12 cellular contexts compared by ENCODE assay signal in genomic region chr11:8309862-8310261, GRCh38. TPM values are rescaled to one million over a fixed set of nuclear protein-coding genes. Genes with fewer than 3 reads are reported as not detected.
A peak's percentile ranks its signal among the peaks of the same experiment; 100 is the strongest.
DNase-seq lines count a peak whose midpoint lies in the region; ATAC-seq, FAIRE-seq and TF ChIP-seq lines count a peak whose summit lies in the region.
"Had no signal": no experiment of that assay in that cellular context is flagged by ENCODE, and none has a peak within 500 bp of the region (broad histone marks: within the 10 kb centered on the region; RNA-seq: fewer than 3 reads in every experiment).

No MANE protein-coding gene starts in this region.

- no peak overlapping the region for H3K4me3 Mint-ChIP-seq in nephron
- H3K4me3 Mint-ChIP-seq: activated T-cell treated with anti-CD3 and anti-CD28 coated beads, Interleukin-2, amount 50 U/mL, for 24 hours; natural killer cell had no signal

- no peaks in the 10 kb centered on the region for H3K9me3 ChIP-seq in vagina

- no peak overlapping the region for H3K4me3 ChIP-seq in LNCaP clone FGC (ENCODE audit: low read depth, low read length)
- no peak overlapping the region for H3K4me3 ChIP-seq in vagina

- ATAC-seq in GM19397 (IDR thresholded peaks at IDR 0.05; ENCODE audit: unreplicated experiment): no peak
- ATAC-seq: natural killer cell had no signal

- H3K9me3 Mint-ChIP-seq in nephron: peaks cover 2% of the 10 kb centered on the region

- DNase-seq in DMS53 treated with DMSO at 0.1 percent for 48 hours (lab: John Stamatoyannopoulos, UW; ENCODE audit: unreplicated experiment) (peak; percentile 35), LNCaP clone FGC (ENCODE audit: low read depth) (no peak), SW480 (ENCODE audit: low spot score) (peak; percentile 12), vagina (ENCODE audit: extremely low spot score in 2 of 2) (no peak), urothelium cell line (ENCODE audit: low spot score) (no peak)
- DNase-seq: activated T-cell treated with anti-CD3 and anti-CD28 coated beads, Interleukin-2, amount 50 U/mL, for 24 hours; natural killer cell; RPMI8226 had no signal

- no peaks in the 10 kb centered on the region for H3K36me3 Mint-ChIP-seq in nephron (ENCODE audit: low read depth)
- H3K36me3 Mint-ChIP-seq: natural killer cell had no signal

- peak; percentile 69 for TF ChIP-seq CTCF in LNCaP clone FGC (IDR thresholded peaks at IDR 0.05; ENCODE audit: control insufficient read depth, extremely low read depth, insufficient read depth)
- TF ChIP-seq CTCF in nephron (IDR thresholded peaks at IDR 0.05; ENCODE audit: unreplicated experiment in 3 of 3): peak in 2 of 3 experiments; percentile 16 to 24
- TF ChIP-seq CTCF in vagina (IDR thresholded peaks at IDR 0.05): no peak

- no peaks in the 10 kb centered on the region for H3K4me1 ChIP-seq in vagina

- no peaks in the 10 kb centered on the region for H3K36me3 ChIP-seq in vagina

- no peak for FAIRE-seq in urothelium cell line (lab: Jason Lieb, UNC)
- FAIRE-seq: astrocyte, endometrium had no signal

- no peaks in the 10 kb centered on the region for H3K27me3 ChIP-seq in vagina

- TF ChIP-seq POLR2A in vagina (IDR thresholded peaks at IDR 0.05): no peak

- H3K4me1 Mint-ChIP-seq in nephron: no peaks in the 10 kb centered on the region
- H3K4me1 Mint-ChIP-seq: natural killer cell had no signal

- H3K27ac Mint-ChIP-seq in nephron: no peak overlapping the region
- H3K27ac Mint-ChIP-seq: activated T-cell treated with anti-CD3 and anti-CD28 coated beads, Interleukin-2, amount 50 U/mL, for 24 hours; natural killer cell had no signal

- intact Hi-C loops in vagina (cut with DNase I): no loop called here

- H3K27ac ChIP-seq in vagina: no peak overlapping the region

- H3K27me3 Mint-ChIP-seq in nephron (ENCODE audit: low read depth): peaks cover 28% of the 10 kb centered on the region
- H3K27me3 Mint-ChIP-seq: activated T-cell treated with anti-CD3 and anti-CD28 coated beads, Interleukin-2, amount 50 U/mL, for 24 hours had no signal

RNA-seq across cellular contexts. Expression of gene LMO1, which starts 46.2 kb away (rescaled TPM):
- not detected for total RNA-seq in vagina
- total RNA-seq: natural killer cell had no signal

Comparison
In these comparisons a context has a peak if more than half of its experiments do, and no peak if none do; other contexts are left out.
1. DNase-seq: peak in DMS53 treated with DMSO at 0.1 percent for 48 hours (single experiment) and SW480 (single experiment); none in LNCaP clone FGC (single experiment), vagina (0 of 2) and urothelium cell line (single experiment).
2. CTCF ChIP-seq: peak in LNCaP clone FGC (single experiment) and nephron (2 of 3); none in vagina (0 of 3).